Comparison of ENCODE assay signal across 20 cellular contexts in genomic region chr3:142962175-142962519, GRCh38. TPM values are rescaled to one million over a fixed set of nuclear protein-coding genes. Genes with fewer than 3 reads are reported as not detected.
A peak's percentile ranks its signal among the peaks of the same experiment; 100 is the strongest.
DNase-seq lines count a peak whose midpoint lies in the region; ATAC-seq and TF ChIP-seq lines count a peak whose summit lies in the region.
"Had no signal": no experiment of that assay in that cellular context is flagged by ENCODE, and none has a peak within 500 bp of the region (broad histone marks: within the 10 kb centered on the region; RNA-seq: fewer than 3 reads in every experiment).

No MANE protein-coding gene starts in this region.

- H2AFZ ChIP-seq in mammary epithelial cell (ENCODE audit: low read depth, low read length): no peak overlapping the region

- no peak overlapping the region for H3K4me2 ChIP-seq in mammary epithelial cell (ENCODE audit: insufficient read depth, low read depth, low read length)

- in situ Hi-C loops in mammary epithelial cell (cut with MboI; ENCODE audit: low sequenced_read_pairs in 2 of 2): no loop called here

- H3K27me3 ChIP-seq in mammary epithelial cell (ENCODE audit: insufficient read depth, low read length): no peaks in the 10 kb centered on the region
- H3K27me3 ChIP-seq in liver (ENCODE audit: control insufficient read depth in 4 of 4, insufficient read depth in 4 of 4, low read length in 3 of 4): no peaks in the 10 kb centered on the region

- H3K4me1 Mint-ChIP-seq in MCF 10A (ENCODE audit: insufficient read depth, unreplicated experiment): peaks cover 5% of the 10 kb centered on the region
- peaks cover 7% of the 10 kb centered on the region for H3K4me1 Mint-ChIP-seq in activated CD8-positive, alpha-beta T cell treated with anti-CD3 and anti-CD28 coated beads, Interleukin-2, amount 10 ng/mL, durations not matched to agents 7 days and 5 days (ENCODE audit: low read depth)
- H3K4me1 Mint-ChIP-seq in stimulated activated naive CD8-positive, alpha-beta T cell treated with anti-CD3 and anti-CD28 coated beads, Interleukin-15, amount 100 ng/mL, for 72 hours: peaks cover 11% of the 10 kb centered on the region

- H3K4me3 ChIP-seq in mammary epithelial cell (replicated peaks in 1 of 3; ENCODE audit: insufficient read depth in 1 of 3, low read depth in 2 of 3, low read length in 3 of 3): no peak overlapping the region
- peak overlapping the region; percentile 50 to 90 (median 64) for H3K4me3 ChIP-seq in liver (ENCODE audit: low read depth in 1 of 3, low read length in 3 of 3)
- H3K4me3 ChIP-seq in lower leg skin (ENCODE audit: low read depth, poor library complexity, severe bottlenecking): no peak overlapping the region
- H3K4me3 ChIP-seq: body of pancreas, mucosa of descending colon had no signal

- H3K4me3 Mint-ChIP-seq in MCF 10A (ENCODE audit: unreplicated experiment): peak overlapping the region; percentile 56
- peak overlapping the region; percentile 67 for H3K4me3 Mint-ChIP-seq in activated CD8-positive, alpha-beta T cell treated with anti-CD3 and anti-CD28 coated beads, Interleukin-2, amount 10 ng/mL, durations not matched to agents 7 days and 5 days
- peak overlapping the region; percentile 62 to 82 for H3K4me3 Mint-ChIP-seq in stimulated activated naive CD8-positive, alpha-beta T cell treated with anti-CD3 and anti-CD28 coated beads, Interleukin-15, amount 100 ng/mL, for 72 hours

- H3K36me3 Mint-ChIP-seq in MCF 10A (ENCODE audit: insufficient read depth, unreplicated experiment): no peaks in the 10 kb centered on the region
- peaks cover 2% of the 10 kb centered on the region for H3K36me3 Mint-ChIP-seq in activated CD8-positive, alpha-beta T cell treated with anti-CD3 and anti-CD28 coated beads, Interleukin-2, amount 10 ng/mL, durations not matched to agents 7 days and 5 days (ENCODE audit: low read depth)

- no peaks in the 10 kb centered on the region for H3K79me2 ChIP-seq in mammary epithelial cell (ENCODE audit: insufficient read depth, low read length)

- no peak for TF ChIP-seq CTCF in MCF 10A (IDR thresholded peaks at IDR 0.05; ENCODE audit: unreplicated experiment)
- TF ChIP-seq CTCF in mammary epithelial cell (conservative IDR thresholded peaks at IDR 0.05 in 1 of 2, IDR thresholded peaks at IDR 0.05 in 1 of 2; ENCODE audit: extremely low read depth in 1 of 2, insufficient read depth in 1 of 2, low read depth in 1 of 2, low read length in 2 of 2): no peak
- TF ChIP-seq CTCF in liver (IDR thresholded peaks at IDR 0.05; ENCODE audit: low read depth, low read length, missing input control): no peak
- no peak for TF ChIP-seq CTCF in lower leg skin (IDR thresholded peaks at IDR 0.05)

- no peaks in the 10 kb centered on the region for H3K9me3 ChIP-seq in mammary epithelial cell (replicated peaks; ENCODE audit: insufficient read depth, low read length)
- no peaks in the 10 kb centered on the region for H3K9me3 ChIP-seq in liver (ENCODE audit: control insufficient read depth in 4 of 4, low read length in 3 of 4)
- H3K9me3 ChIP-seq: body of pancreas, esophagus squamous epithelium, heart left ventricle, mucosa of descending colon had no signal

- 96% methylated on average over 17 of the region's 19 CpGs for WGBS in mammary epithelial cell (ENCODE audit: low coverage, missing lambda C conversion rate)
- 93% methylated on average over 19 of the region's 19 CpGs for WGBS in liver
- 93 to 96% methylated on average over 19 of the region's 19 CpGs for WGBS in lower leg skin, 2 donors

- no peaks in the 10 kb centered on the region for H4K20me1 ChIP-seq in mammary epithelial cell (ENCODE audit: insufficient read depth, low read length)

- H3K9me3 Mint-ChIP-seq in MCF 10A (ENCODE audit: unreplicated experiment): no peaks in the 10 kb centered on the region
- H3K9me3 Mint-ChIP-seq in activated CD8-positive, alpha-beta T cell treated with anti-CD3 and anti-CD28 coated beads, Interleukin-2, amount 10 ng/mL, durations not matched to agents 7 days and 5 days (ENCODE audit: insufficient read depth): no peaks in the 10 kb centered on the region
- no peaks in the 10 kb centered on the region for H3K9me3 Mint-ChIP-seq in stimulated activated naive CD8-positive, alpha-beta T cell treated with anti-CD3 and anti-CD28 coated beads, Interleukin-15, amount 100 ng/mL, for 72 hours

- intact Hi-C loops in MCF 10A (cut with micrococcal nuclease) (no loop called here), mammary epithelial cell (cut with micrococcal nuclease) (no loop called here), lower leg skin (cut with DNase I; ENCODE audit: low total_unique reads) (no loop called here)

- no peak for DNase-seq in MCF 10A (ENCODE audit: unreplicated experiment)
- DNase-seq in mammary epithelial cell: no peak
- no peak for DNase-seq in activated CD8-positive, alpha-beta T cell treated with anti-CD3 and anti-CD28 coated beads, Interleukin-2, amount 10 ng/mL, durations not matched to agents 7 days and 5 days
- DNase-seq in stimulated activated naive CD8-positive, alpha-beta T cell treated with anti-CD3 and anti-CD28 coated beads, Interleukin-15, amount 100 ng/mL, for 72 hours: no peak
- no peak for DNase-seq in AG08396 (ENCODE audit: low spot score)
- no peak for DNase-seq in lower leg skin (ENCODE audit: low spot score in 2 of 2)
- DNase-seq: body of pancreas; DMS153; dorsolateral prefrontal cortex; esophagus squamous epithelium; KBM-7; mucosa of descending colon; NCI-H1092 treated with DMSO at 0.1 percent for 48 hours; NCI-H82; stimulated activated CD4-positive, alpha-beta T cell treated with anti-CD3 and anti-CD28 coated beads, Interleukin-12 subunit alpha, Interleukin-12 subunit beta, amount 100 ng/mL, for 4 hours had no signal

- H3K9ac ChIP-seq in mammary epithelial cell (ENCODE audit: insufficient read depth, low read length) (no peak overlapping the region), liver (ENCODE audit: low read depth in 1 of 2, low read length in 2 of 2) (no peak overlapping the region)

- TF ChIP-seq POLR2A in lower leg skin (IDR thresholded peaks at IDR 0.05): no peak

- peaks cover 30% of the 10 kb centered on the region for H3K27me3 Mint-ChIP-seq in MCF 10A (ENCODE audit: insufficient read depth, unreplicated experiment)
- H3K27me3 Mint-ChIP-seq in activated CD8-positive, alpha-beta T cell treated with anti-CD3 and anti-CD28 coated beads, Interleukin-2, amount 10 ng/mL, durations not matched to agents 7 days and 5 days (ENCODE audit: low read depth): peaks cover 68% of the 10 kb centered on the region
- peaks cover 91% of the 10 kb centered on the region for H3K27me3 Mint-ChIP-seq in stimulated activated naive CD8-positive, alpha-beta T cell treated with anti-CD3 and anti-CD28 coated beads, Interleukin-15, amount 100 ng/mL, for 72 hours

- POLR2A ChIA-PET in MCF 10A (lab: Yijun Ruan, JAX): no interaction called here
- POLR2A ChIA-PET in activated CD8-positive, alpha-beta T cell treated with anti-CD3 and anti-CD28 coated beads, Interleukin-2, amount 10 ng/mL, durations not matched to agents 7 days and 5 days (lab: Charles Lee): no interaction called here

- CTCF ChIA-PET in MCF 10A (lab: Yijun Ruan, JAX) (interaction anchor here (5.3 kb wide), 1 partner anchor 133 kb away, joined by 45 read pairs; no protein-coding TSS in a partner anchor), mammary epithelial cell (lab: Charles Lee; ENCODE audit: low non-redundant PET) (no interaction called here)
- CTCF ChIA-PET in activated CD8-positive, alpha-beta T cell treated with anti-CD3 and anti-CD28 coated beads, Interleukin-2, amount 10 ng/mL, durations not matched to agents 7 days and 5 days (lab: Charles Lee): no interaction called here

- no peak for TF ChIP-seq RAD21 in liver (IDR thresholded peaks at IDR 0.05)

- H3K27ac Mint-ChIP-seq in MCF 10A (ENCODE audit: low read depth, unreplicated experiment): no peak overlapping the region
- no peak overlapping the region for H3K27ac Mint-ChIP-seq in activated CD8-positive, alpha-beta T cell treated with anti-CD3 and anti-CD28 coated beads, Interleukin-2, amount 10 ng/mL, durations not matched to agents 7 days and 5 days
- H3K27ac Mint-ChIP-seq in stimulated activated naive CD8-positive, alpha-beta T cell treated with anti-CD3 and anti-CD28 coated beads, Interleukin-15, amount 100 ng/mL, for 72 hours: no peak overlapping the region

- ATAC-seq in activated CD8-positive, alpha-beta T cell treated with anti-CD3 and anti-CD28 coated beads, Interleukin-2, amount 10 ng/mL, durations not matched to agents 7 days and 5 days: no peak
- ATAC-seq in stimulated activated naive CD8-positive, alpha-beta T cell treated with anti-CD3 and anti-CD28 coated beads, Interleukin-15, amount 100 ng/mL, for 72 hours: no peak
- ATAC-seq in HG02588 (IDR thresholded peaks at IDR 0.05; ENCODE audit: unreplicated experiment): no peak
- ATAC-seq: activated CD4-positive, CD25-positive, alpha-beta regulatory T cell treated with anti-CD3 and anti-CD28 coated beads, Interleukin-2, amount 50 U/mL, for 24 hours; body of pancreas; mucosa of descending colon had no signal

- no peak overlapping the region for H3K27ac ChIP-seq in mammary epithelial cell (ENCODE audit: insufficient read depth, low read depth, low read length)
- peak overlapping the region; percentile 51 to 75 for H3K27ac ChIP-seq in liver (ENCODE audit: low read depth in 1 of 2, low read length in 2 of 2)
- H3K27ac ChIP-seq: body of pancreas, dorsolateral prefrontal cortex, esophagus squamous epithelium had no signal

- dilution Hi-C loops in mammary epithelial cell (cut with HindIII; ENCODE audit: low sequenced_read_pairs): no loop called here

- peaks cover 24% of the 10 kb centered on the region for H3K4me1 ChIP-seq in mammary epithelial cell (ENCODE audit: insufficient read depth, low read length)
- peaks cover 4 to 38% (median 32%) of the 10 kb centered on the region in 4 donors for H3K4me1 ChIP-seq in liver (ENCODE audit: control insufficient read depth in 4 of 4, insufficient read depth in 4 of 4, low read length in 3 of 4)

- BruUV-seq in MCF 10A (replicated peaks; lab: Mats Ljungman, UMichigan) (no TSS peak), mammary epithelial cell (replicated peaks; lab: Mats Ljungman, UMichigan) (no TSS peak)

- no peaks in the 10 kb centered on the region for H3K36me3 ChIP-seq in mammary epithelial cell (ENCODE audit: insufficient read depth, low read length)
- no peaks in the 10 kb centered on the region for H3K36me3 ChIP-seq in liver (ENCODE audit: control insufficient read depth in 4 of 4, insufficient read depth in 3 of 4, low read depth in 1 of 4, low read length in 3 of 4)
- H3K36me3 ChIP-seq: esophagus squamous epithelium, heart left ventricle had no signal

RNA-seq across cellular contexts. Expression of gene PAQR9, which starts 1.3 kb away (rescaled TPM):
- not detected in 2 replicates for total RNA-seq in MCF 10A (2022)
- not detected for total RNA-seq in mammary epithelial cell
- polyA plus RNA-seq in mammary epithelial cell: 0.05 TPM
- polyA minus RNA-seq in mammary epithelial cell: 0.41 TPM
- not detected for total RNA-seq in activated CD8-positive, alpha-beta T cell treated with anti-CD3 and anti-CD28 coated beads, Interleukin-2, amount 10 ng/mL, durations not matched to agents 7 days and 5 days
- total RNA-seq in liver: 10 to 100 TPM; 15.4 to 24.3 TPM
- 1 to 10 TPM; 3.6 to 9.8 TPM for polyA plus RNA-seq in liver
- total RNA-seq in lower leg skin: not detected
- total RNA-seq: esophagus squamous epithelium, mucosa of descending colon, pulmonary artery endothelial cell had no signal

RNA-seq across cellular contexts. Expression of gene U2SURP, which starts 39.2 kb away (rescaled TPM):
- total RNA-seq in MCF 10A (2022) (131 and 146 TPM in 2 replicates), mammary epithelial cell (100 to 1,000 TPM in 1 of 2 donors, 10 to 100 TPM in 1; 76.7 to 122 TPM), liver (10 to 100 TPM; 33.4 to 41.2 TPM), lower leg skin (10 to 100 TPM; 39.3 to 63.3 (median 47.1) TPM)
- polyA plus RNA-seq in mammary epithelial cell (36.1 TPM), liver (10 to 100 TPM in 1 of 2 donors, 1 to 10 TPM in 1; 8.3 to 27.2 TPM)
- polyA minus RNA-seq in mammary epithelial cell: 17.1 TPM
- total RNA-seq in activated CD8-positive, alpha-beta T cell treated with anti-CD3 and anti-CD28 coated beads, Interleukin-2, amount 10 ng/mL, durations not matched to agents 7 days and 5 days: 100 to 1,000 TPM; 123 to 124 TPM

Comparison
In these comparisons a context has a peak if more than half of its experiments do, and no peak if none do; other contexts are left out.
1. H3K4me3 ChIP-seq: peak in liver (3 of 3); none in mammary epithelial cell (0 of 3) and lower leg skin (single experiment).
2. RNA of gene PAQR9, which starts 1.3 kb away (total RNA-seq): 15.4 to 24.3 TPM in liver; not detected in mammary epithelial cell, not detected in MCF 10A, not detected in activated CD8-positive, alpha-beta T cell treated with anti-CD3 and anti-CD28 coated beads, Interleukin-2, amount 10 ng/mL, durations not matched to agents 7 days and 5 days and not detected in lower leg skin; every median in the first group is over 10 times any median in the second.
3. Peak in every context shown above with its lines, with median percentiles within 50 percentile points of each other: H3K4me3 Mint-ChIP-seq.